ENCODE assay signal across 13 cellular contexts in the genomic region with DNA sequence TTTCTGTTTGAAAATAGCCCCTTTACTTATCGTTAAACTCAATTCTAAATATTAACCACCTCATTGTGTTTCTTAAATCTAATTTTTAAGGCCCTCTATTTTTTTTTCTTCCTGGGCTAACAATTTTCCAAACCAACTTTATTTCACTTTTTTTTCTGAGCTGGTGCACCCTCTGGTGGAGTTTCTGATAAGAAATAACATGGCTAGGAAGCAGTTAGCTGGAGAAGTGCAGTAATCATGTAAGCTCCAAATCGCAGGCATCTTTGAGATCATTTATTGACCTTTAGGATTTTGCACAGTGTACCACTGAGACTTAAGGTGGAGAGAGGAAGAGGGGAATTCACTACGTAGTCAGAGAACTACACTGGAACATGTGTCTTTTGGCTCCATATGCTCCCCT. TPM values are rescaled to one million over a fixed set of nuclear protein-coding genes. Genes with fewer than 3 reads are reported as not detected.
DNase-seq lines count a peak whose midpoint lies in the region; ATAC-seq, FAIRE-seq and TF ChIP-seq lines count a peak whose summit lies in the region.
"Had no signal": no experiment of that assay in that cellular context is flagged by ENCODE, and none has a peak within 500 bp of the region (broad histone marks: within the 10 kb centered on the region; RNA-seq: fewer than 3 reads in every experiment).

No MANE protein-coding gene starts in this region.

- no peak overlapping the region for H4K91ac ChIP-seq in IMR-90 (ENCODE audit: insufficient read depth, low read depth, low read length)

- no peak overlapping the region for H2BK15ac ChIP-seq in IMR-90 (ENCODE audit: low read depth, low read length)

- no peak overlapping the region for H2BK5ac ChIP-seq in IMR-90 (ENCODE audit: low read depth, low read length, poor library complexity, severe bottlenecking)

- H3K23ac ChIP-seq in IMR-90 (ENCODE audit: low read depth, low read length): no peak overlapping the region

- intact Hi-C loops in IMR-90 (cut with micrococcal nuclease) (loop anchor here (5.0 kb wide), 3 partner anchors 216 to 481 kb away; no protein-coding TSS in a partner anchor), esophagus squamous epithelium (cut with DNase I) (no loop called here)

- DNase-seq in AG10803 (ENCODE audit: low read depth): peak; percentile 15
- DNase-seq in IMR-90: peak; percentile 44
- no peak for DNase-seq in keratinocyte (ENCODE audit: low read depth, low spot score)
- DNase-seq in activated CD8-positive, alpha-beta memory T cell treated with anti-CD3 and anti-CD28 coated beads for 24 hours: no peak
- no peak for DNase-seq in esophagus squamous epithelium (lab: John Stamatoyannopoulos, UW)
- DNase-seq: activated effector memory CD4-positive, alpha-beta T cell treated with anti-CD3 and anti-CD28 coated beads, Interleukin-2, amount 50 U/mL, for 16 hours; NCI-H1694; stimulated activated CD4-positive, alpha-beta T cell treated with anti-CD3 and anti-CD28 coated beads, Interleukin-2, amount 100 ng/mL, for 48 hours; T1000 had no signal

- no peaks in the 10 kb centered on the region for H3K79me1 ChIP-seq in IMR-90 (ENCODE audit: low read depth in 1 of 2, low read length in 2 of 2)

- no peak overlapping the region for H2AFZ ChIP-seq in IMR-90 (replicated peaks; ENCODE audit: low read length, poor library complexity)
- no peak overlapping the region for H2AFZ ChIP-seq in keratinocyte (ENCODE audit: control insufficient read depth, low read length)

- no peak overlapping the region for H2AK9ac ChIP-seq in IMR-90 (replicated peaks; ENCODE audit: low read depth, low read length, poor library complexity)

- TF ChIP-seq POLR2A in IMR-90 (IDR thresholded peaks at IDR 0.05; ENCODE audit: low read depth, low read length): no peak
- TF ChIP-seq POLR2A in esophagus squamous epithelium (IDR thresholded peaks at IDR 0.05): no peak

- no peak overlapping the region for H4K5ac ChIP-seq in IMR-90 (ENCODE audit: low read depth, low read length)

- no peaks in the 10 kb centered on the region for H3K79me2 ChIP-seq in keratinocyte (ENCODE audit: control insufficient read depth, insufficient read depth, low read length)

- H4K20me1 ChIP-seq in IMR-90 (ENCODE audit: insufficient read depth, low read length): no peaks in the 10 kb centered on the region
- no peaks in the 10 kb centered on the region for H4K20me1 ChIP-seq in keratinocyte (ENCODE audit: control insufficient read depth, extremely low read depth, insufficient read depth, low read length)

- no peak overlapping the region for H3K4ac ChIP-seq in IMR-90 (ENCODE audit: low read depth, low read length)

- H2BK120ac ChIP-seq in IMR-90 (ENCODE audit: low read depth, low read length): no peak overlapping the region

- ATAC-seq in IMR-90 (ENCODE audit: low read depth): no peak
- ATAC-seq in GM21786 (IDR thresholded peaks at IDR 0.05; ENCODE audit: unreplicated experiment): no peak
- no peak for ATAC-seq in HG03439 (IDR thresholded peaks at IDR 0.05; ENCODE audit: unreplicated experiment)

- no peak overlapping the region for H3K4me2 ChIP-seq in IMR-90 (ENCODE audit: low read depth, low read length)
- H3K4me2 ChIP-seq in keratinocyte (ENCODE audit: control insufficient read depth, extremely low read depth, insufficient read depth, low read depth, low read length): no peak overlapping the region

- H3K9me3 ChIP-seq in IMR-90 (ENCODE audit: control insufficient read depth, insufficient read depth, low read length): no peaks in the 10 kb centered on the region
- no peaks in the 10 kb centered on the region for H3K9me3 ChIP-seq in keratinocyte (ENCODE audit: control insufficient read depth, low read depth, low read length)
- H3K9me3 ChIP-seq in esophagus squamous epithelium: no peaks in the 10 kb centered on the region

- H2AK5ac ChIP-seq in IMR-90 (ENCODE audit: low read depth, low read length): no peak overlapping the region

- dilution Hi-C loops in IMR-90 (cut with HindIII; ENCODE audit: low sequenced_read_pairs, unreplicated experiment): no loop called here
- dilution Hi-C loops in keratinocyte (cut with MboI; ENCODE audit: extremely low pct_ligation_motif_present, low sequenced_read_pairs): no loop called here

- no peak overlapping the region for H3K4me3 ChIP-seq in AG10803 (ENCODE audit: low read length)
- no peak overlapping the region for H3K4me3 ChIP-seq in IMR-90 (ENCODE audit: insufficient read depth, low read depth, low read length)
- H3K4me3 ChIP-seq in keratinocyte (ENCODE audit: control insufficient read depth in 2 of 3, extremely low read depth in 1 of 3, insufficient read depth in 2 of 3, low read depth in 1 of 3, low read length in 3 of 3): no peak overlapping the region
- no peak overlapping the region for H3K4me3 ChIP-seq in esophagus squamous epithelium

- no TSS peak for BruUV-seq in IMR-90 (replicated peaks; lab: Mats Ljungman, UMichigan)

- TF ChIP-seq RAD21 in IMR-90 (IDR thresholded peaks at IDR 0.05; ENCODE audit: low read length): peak; percentile 43

- POLR2A ChIA-PET in IMR-90 (lab: Charles Lee; ENCODE audit: unreplicated experiment): no interaction called here

- H3K9me1 ChIP-seq in IMR-90 (ENCODE audit: insufficient read depth, low read length) (no peaks in the 10 kb centered on the region), keratinocyte (ENCODE audit: control insufficient read depth, extremely low read depth, insufficient read depth, low read length) (no peaks in the 10 kb centered on the region)

- H3K36me3 ChIP-seq in IMR-90 (ENCODE audit: control insufficient read depth, insufficient read depth, low read length): no peaks in the 10 kb centered on the region
- H3K36me3 ChIP-seq in keratinocyte (ENCODE audit: control insufficient read depth in 2 of 2, extremely low read depth in 1 of 2, insufficient read depth in 2 of 2, low read length in 2 of 2): no peaks in the 10 kb centered on the region
- H3K36me3 ChIP-seq in esophagus squamous epithelium: no peaks in the 10 kb centered on the region

- 40 to 100% methylated on average over 1 of the region's 3 CpGs for WGBS in IMR-90 (ENCODE audit: extremely low coverage in 2 of 2, insufficient read length in 1 of 2), 2 experiments
- 67 to 73% methylated on average over 3 of the region's 3 CpGs for WGBS in esophagus squamous epithelium, 2 donors

- no peak overlapping the region for H3K18ac ChIP-seq in IMR-90 (ENCODE audit: low read depth, low read length)

- H3K27ac ChIP-seq in IMR-90 (ENCODE audit: insufficient read depth, low read length) (no peak overlapping the region), VCaP (no peak overlapping the region), keratinocyte (ENCODE audit: control insufficient read depth, insufficient read depth, low read length) (no peak overlapping the region), esophagus squamous epithelium (no peak overlapping the region)
- H3K27ac ChIP-seq: epithelial cell of prostate had no signal

- H3K9ac ChIP-seq in IMR-90 (ENCODE audit: low read depth, low read length) (no peak overlapping the region), keratinocyte (ENCODE audit: control insufficient read depth, extremely low read depth, insufficient read depth, low read length) (no peak overlapping the region)

- TF ChIP-seq CTCF in AG10803 (conservative IDR thresholded peaks at IDR 0.05; ENCODE audit: low read length) (peak; percentile 58), IMR-90 (conservative IDR thresholded peaks at IDR 0.05; ENCODE audit: low read depth, low read length) (peak; percentile 52), VCaP (conservative IDR thresholded peaks at IDR 0.05) (peak; percentile 24; the same call in 1 of the 2 replicates), keratinocyte (optimal IDR thresholded peaks at IDR 0.05 in 1 of 3, IDR thresholded peaks at IDR 0.05 in 1 of 3, conservative IDR thresholded peaks at IDR 0.05 in 1 of 3; ENCODE audit: extremely low read depth in 1 of 3, insufficient read depth in 2 of 3, low read length in 3 of 3) (peak in 2 of 3 experiments; percentile 22 to 34), esophagus squamous epithelium (IDR thresholded peaks at IDR 0.05) (peak in 1 of 6 experiments; percentile 27)

- H3K27me3 ChIP-seq in IMR-90 (ENCODE audit: control insufficient read depth, insufficient read depth, low read length): no peaks in the 10 kb centered on the region
- no peaks in the 10 kb centered on the region for H3K27me3 ChIP-seq in keratinocyte (ENCODE audit: control insufficient read depth, extremely low read depth, insufficient read depth, low read length)
- H3K27me3 ChIP-seq in esophagus squamous epithelium: no peaks in the 10 kb centered on the region

- H4K8ac ChIP-seq in IMR-90 (ENCODE audit: low read depth in 2 of 2, low read length in 2 of 2): no peak overlapping the region

- FAIRE-seq in keratinocyte (lab: Jason Lieb, UNC): peak; percentile 26

- no peak overlapping the region for H2BK20ac ChIP-seq in IMR-90 (ENCODE audit: low read depth, low read length)

- no peak overlapping the region for H3K14ac ChIP-seq in IMR-90 (replicated peaks; ENCODE audit: low read depth, low read length)

- H3K4me1 ChIP-seq in IMR-90 (ENCODE audit: control insufficient read depth, insufficient read depth, low read length) (no peaks in the 10 kb centered on the region), keratinocyte (ENCODE audit: control insufficient read depth, extremely low read depth, insufficient read depth, low read length) (no peaks in the 10 kb centered on the region), esophagus squamous epithelium (no peaks in the 10 kb centered on the region)

- in situ Hi-C loops in IMR-90 (cut with MboI; ENCODE audit: low sequenced_read_pairs): no loop called here

- CTCF ChIA-PET in IMR-90 (lab: Yijun Ruan, JAX): interaction anchor here (0.5 to 2.6 kb wide), 10 partner anchors 9 to 1153 kb away, joined by 3 to 13 read pairs (median 4); no protein-coding TSS in a partner anchor

- H3K56ac ChIP-seq in IMR-90 (ENCODE audit: extremely low read depth, insufficient read depth, low read length): no peak overlapping the region

RNA-seq across cellular contexts. Expression of gene TMEM207, which starts 6.4 kb away (rescaled TPM):
- total RNA-seq in IMR-90 (2012; rRNA removed) (not detected in 2 replicates), esophagus squamous epithelium (not detected)
- polyA plus RNA-seq in IMR-90 (2012; rRNA removed) (not detected in 2 replicates), keratinocyte (not detected in 3 replicates)
- polyA plus RNA-seq in IMR-90 (2012; cell fraction: cytosol; rRNA removed): not detected in 2 replicates
- not detected in 2 replicates for polyA plus RNA-seq in IMR-90 (2012; cell fraction: nucleus; rRNA removed; ENCODE audit: low replicate concordance)
- not detected for polyA plus RNA-seq in keratinocyte (2011; ENCODE audit: low read depth)
- not detected in 2 replicates for polyA plus RNA-seq in keratinocyte (2011; cell fraction: cytosol; rRNA removed)
- not detected in 2 replicates for polyA plus RNA-seq in keratinocyte (2011; cell fraction: nucleus; rRNA removed)
- polyA plus RNA-seq in keratinocyte (2012; ENCODE audit: low replicate concordance): not detected in 2 replicates
- not detected in 3 replicates for polyA minus RNA-seq in keratinocyte
- not detected for polyA minus RNA-seq in keratinocyte (2011; cell fraction: cytosol; rRNA and poly(A)+ RNA removed)
- polyA minus RNA-seq in keratinocyte (2011; cell fraction: nucleus; rRNA and poly(A)+ RNA removed): not detected in 2 replicates

RNA-seq across cellular contexts. Expression of gene CLDN16, which starts 55.3 kb away (rescaled TPM):
- total RNA-seq in IMR-90 (2012; rRNA removed): under 0.01 TPM in 2 replicates
- 0.09 and 0.22 TPM in 2 replicates for polyA plus RNA-seq in IMR-90 (2012; rRNA removed)
- polyA plus RNA-seq in IMR-90 (2012; cell fraction: cytosol; rRNA removed): 0.13 TPM in 1 of 2 replicates, not detected in the other
- polyA plus RNA-seq in IMR-90 (2012; cell fraction: nucleus; rRNA removed; ENCODE audit: low replicate concordance): 0.02 and 0.07 TPM in 2 replicates
- 0.52 to 2.6 TPM (median 0.88 TPM) in 3 replicates for polyA plus RNA-seq in keratinocyte
- 4.1 TPM for polyA plus RNA-seq in keratinocyte (2011; ENCODE audit: low read depth)
- 1.7 and 2.1 TPM in 2 replicates for polyA plus RNA-seq in keratinocyte (2011; cell fraction: cytosol; rRNA removed)
- 1.8 and 2.2 TPM in 2 replicates for polyA plus RNA-seq in keratinocyte (2011; cell fraction: nucleus; rRNA removed)
- 0.40 and 6.2 TPM in 2 replicates for polyA plus RNA-seq in keratinocyte (2012; ENCODE audit: low replicate concordance)
- 1.2 to 6.1 TPM (median 3.2 TPM) in 3 replicates for polyA minus RNA-seq in keratinocyte
- not detected for polyA minus RNA-seq in keratinocyte (2011; cell fraction: cytosol; rRNA and poly(A)+ RNA removed)
- polyA minus RNA-seq in keratinocyte (2011; cell fraction: nucleus; rRNA and poly(A)+ RNA removed): 2.9 and 3.3 TPM in 2 replicates
- under 1 TPM in 2 of 4 donors, not detected in 2; 0.38 to 0.64 TPM for total RNA-seq in esophagus squamous epithelium

Comparison
In these comparisons a context has a peak if more than half of its experiments do, and no peak if none do; other contexts are left out.
1. DNase-seq: peak in AG10803 (single experiment) and IMR-90 (single experiment); none in keratinocyte (single experiment), activated CD8-positive, alpha-beta memory T cell treated with anti-CD3 and anti-CD28 coated beads for 24 hours (single experiment) and esophagus squamous epithelium (single experiment).